20 cellular contexts compared by ENCODE assay signal in the genomic region with DNA sequence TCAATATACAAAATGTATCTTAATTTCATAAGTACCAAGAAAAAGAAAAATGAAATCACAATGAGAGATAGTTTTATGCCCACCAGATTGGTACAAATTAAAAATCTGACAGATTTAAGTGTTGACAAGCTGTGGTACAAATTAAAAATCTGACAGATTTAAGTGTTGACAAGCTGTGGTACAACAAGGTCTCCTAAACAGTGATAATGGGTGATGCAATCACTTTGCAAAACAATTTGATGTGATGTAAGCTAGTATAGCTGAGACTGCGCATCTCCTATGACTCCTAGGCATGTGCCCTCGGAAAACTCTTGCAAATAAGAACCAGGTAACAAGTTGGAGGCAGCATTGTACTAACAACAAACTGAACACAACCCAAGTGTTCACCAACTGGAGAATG.
DNase-seq lines count a peak whose midpoint lies in the region; ATAC-seq, FAIRE-seq and TF ChIP-seq lines count a peak whose summit lies in the region.
"Had no signal": no experiment of that assay in that cellular context is flagged by ENCODE, and none has a peak within 500 bp of the region (broad histone marks: within the 10 kb centered on the region; RNA-seq: fewer than 3 reads in every experiment).

No MANE protein-coding gene starts in this region.

- H4K20me1 ChIP-seq in keratinocyte (ENCODE audit: control insufficient read depth, extremely low read depth, insufficient read depth, low read length), result no peaks in the 10 kb centered on the region

- no peak overlapping the region for H3K4me2 ChIP-seq in keratinocyte (ENCODE audit: control insufficient read depth, extremely low read depth, insufficient read depth, low read depth, low read length)

- no peak overlapping the region for H3K27ac ChIP-seq in HEK293 (ENCODE audit: extremely low read depth, low read depth, low read length)
- no peak overlapping the region for H3K27ac ChIP-seq in keratinocyte (ENCODE audit: control insufficient read depth, insufficient read depth, low read length)

- no peaks in the 10 kb centered on the region for H3K79me2 ChIP-seq in keratinocyte (ENCODE audit: control insufficient read depth, insufficient read depth, low read length)

- H3K36me3 ChIP-seq in HEK293 (ENCODE audit: control insufficient read depth in 2 of 2, insufficient read depth in 1 of 2, low read length in 2 of 2) (no peaks in the 10 kb centered on the region), adipocyte (ENCODE audit: control insufficient read depth, insufficient read depth, low read length, severe bottlenecking) (no peaks in the 10 kb centered on the region), keratinocyte (ENCODE audit: control insufficient read depth in 2 of 2, extremely low read depth in 1 of 2, insufficient read depth in 2 of 2, low read length in 2 of 2) (no peaks in the 10 kb centered on the region), mucosa of descending colon (ENCODE audit: low read depth) (no peaks in the 10 kb centered on the region)
- H3K36me3 ChIP-seq: BE2C, HAP-1 had no signal

- POLR2A ChIA-PET in HEK293 (lab: Yijun Ruan, JAX), result no interaction called here

- dilution Hi-C loops in keratinocyte (cut with MboI; ENCODE audit: extremely low pct_ligation_motif_present, low sequenced_read_pairs), result no loop called here

- no peaks in the 10 kb centered on the region for H3K36me3 Mint-ChIP-seq in CD14-positive monocyte

- H3K27me3 ChIP-seq in adipocyte (replicated peaks; ENCODE audit: control insufficient read depth, insufficient read depth, low read length) (peaks cover 3% of the 10 kb centered on the region), keratinocyte (ENCODE audit: control insufficient read depth, extremely low read depth, insufficient read depth, low read length) (no peaks in the 10 kb centered on the region)
- H3K27me3 ChIP-seq: BE2C had no signal

- no peak for DNase-seq in D721Med (ENCODE audit: insufficient read length, low spot score)
- no peak for DNase-seq in adipocyte (ENCODE audit: low read depth)
- no peak for DNase-seq in keratinocyte (ENCODE audit: low read depth, low spot score)
- DNase-seq in CD14-positive monocyte (ENCODE audit: low spot score), result no peak
- DNase-seq in mucosa of descending colon, result no peak
- DNase-seq: ACHN; BE2C; C1 segment of cervical spinal cord; Caco-2; CD4-positive, alpha-beta T cell; DMS153; DMS79; GDM1; HFFc6; Karpas-422; KBM-7 had no signal

- H3K9ac ChIP-seq in adipocyte (ENCODE audit: low read length) (no peak overlapping the region), keratinocyte (ENCODE audit: control insufficient read depth, extremely low read depth, insufficient read depth, low read length) (no peak overlapping the region)

- H3K4me1 ChIP-seq in HEK293 (ENCODE audit: control insufficient read depth, insufficient read depth, low read length) (no peaks in the 10 kb centered on the region), adipocyte (ENCODE audit: control insufficient read depth, insufficient read depth, low read length) (no peaks in the 10 kb centered on the region), keratinocyte (ENCODE audit: control insufficient read depth, extremely low read depth, insufficient read depth, low read length) (peaks cover 1% of the 10 kb centered on the region), mucosa of descending colon (ENCODE audit: low read depth) (no peaks in the 10 kb centered on the region)
- H3K4me1 ChIP-seq: BE2C, HAP-1 had no signal

- FAIRE-seq in D721Med (lab: Jason Lieb, UNC), result peak; percentile 69
- peak; percentile 26 for FAIRE-seq in keratinocyte (lab: Jason Lieb, UNC)
- FAIRE-seq: H1 had no signal

- no peaks in the 10 kb centered on the region for H3K9me3 ChIP-seq in HEK293 (ENCODE audit: control insufficient read depth, insufficient read depth, low read depth, low read length)
- peaks cover 40% of the 10 kb centered on the region for H3K9me3 ChIP-seq in adipocyte (ENCODE audit: control insufficient read depth, low read length)
- H3K9me3 ChIP-seq in keratinocyte (ENCODE audit: control insufficient read depth, low read depth, low read length), result no peaks in the 10 kb centered on the region
- H3K9me3 ChIP-seq in mucosa of descending colon, result no peaks in the 10 kb centered on the region
- H3K9me3 ChIP-seq: BE2C, Caco-2, HAP-1 had no signal

- no peaks in the 10 kb centered on the region for H3K9me1 ChIP-seq in keratinocyte (ENCODE audit: control insufficient read depth, extremely low read depth, insufficient read depth, low read length)

- peaks cover 0 to 3% (median 2%) of the 10 kb centered on the region in 3 donors for H3K27me3 Mint-ChIP-seq in CD14-positive monocyte (ENCODE audit: low read depth in 3 of 3)
- H3K27me3 Mint-ChIP-seq: CD4-positive, alpha-beta T cell had no signal

- CTCF ChIA-PET in HEK293 (lab: Yijun Ruan, JAX), result interaction anchor here (1.2 to 2.0 kb wide), 2 partner anchors 10 to 20 kb away, joined by 3 to 15 read pairs; no protein-coding TSS in a partner anchor

- intact Hi-C loops in CD14-positive monocyte (cut with micrococcal nuclease), result loop anchor here in 1 of 2 donors (10.0 kb wide), 1 partner anchor 102 kb away; a partner anchor contains a TSS
- intact Hi-C loops in mucosa of descending colon (cut with DNase I, micrococcal nuclease), result no loop called here

- peaks cover 8% of the 10 kb centered on the region for H3K4me1 Mint-ChIP-seq in CD14-positive monocyte

- ATAC-seq in HG02973 (IDR thresholded peaks at IDR 0.05; ENCODE audit: unreplicated experiment) (no peak), mucosa of descending colon (no peak)

- H3K4me3 Mint-ChIP-seq in CD14-positive monocyte, result no peak overlapping the region
- H3K4me3 Mint-ChIP-seq: CD4-positive, alpha-beta T cell; HFFc6 had no signal

- no peak overlapping the region for H2AFZ ChIP-seq in keratinocyte (ENCODE audit: control insufficient read depth, low read length)

- H3K4me3 ChIP-seq in HEK293 (ENCODE audit: low read depth, low read length), result no peak overlapping the region
- peak overlapping the region; percentile 23 for H3K4me3 ChIP-seq in adipocyte (ENCODE audit: low read length)
- no peak overlapping the region for H3K4me3 ChIP-seq in keratinocyte (ENCODE audit: control insufficient read depth in 2 of 3, extremely low read depth in 1 of 3, insufficient read depth in 2 of 3, low read depth in 1 of 3, low read length in 3 of 3)
- H3K4me3 ChIP-seq in mucosa of descending colon, result no peak overlapping the region
- H3K4me3 ChIP-seq: HAP-1 had no signal

- no peak overlapping the region for H3K27ac Mint-ChIP-seq in CD14-positive monocyte
- H3K27ac Mint-ChIP-seq: CD4-positive, alpha-beta T cell; HFFc6 had no signal

- H3K9me3 Mint-ChIP-seq in CD14-positive monocyte, result peaks cover 0 to 10% (median 2%) of the 10 kb centered on the region in 7 donors

- TF ChIP-seq CTCF in D721Med (IDR thresholded peaks at IDR 0.05; ENCODE audit: insufficient read depth, missing control alignments) (no peak), HEK293 (tag by site-specific recombination; IDR thresholded peaks at IDR 0.05) (no peak), keratinocyte (optimal IDR thresholded peaks at IDR 0.05 in 1 of 3, IDR thresholded peaks at IDR 0.05 in 1 of 3, conservative IDR thresholded peaks at IDR 0.05 in 1 of 3; ENCODE audit: extremely low read depth in 1 of 3, insufficient read depth in 2 of 3, low read length in 3 of 3) (no peak), CD14-positive monocyte (IDR thresholded peaks at IDR 0.05) (no peak), mucosa of descending colon (IDR thresholded peaks at IDR 0.05) (no peak)

TF ChIP-seq in HEK293, 187 proteins besides CTCF, POLR2A, EP300 and RAD21:
- TF ChIP-seq MEIS1 (CRISPR knock-in tag; IDR thresholded peaks at IDR 0.05; ENCODE audit: borderline replicate concordance), result no peak
- TF ChIP-seq, protein P1, sequence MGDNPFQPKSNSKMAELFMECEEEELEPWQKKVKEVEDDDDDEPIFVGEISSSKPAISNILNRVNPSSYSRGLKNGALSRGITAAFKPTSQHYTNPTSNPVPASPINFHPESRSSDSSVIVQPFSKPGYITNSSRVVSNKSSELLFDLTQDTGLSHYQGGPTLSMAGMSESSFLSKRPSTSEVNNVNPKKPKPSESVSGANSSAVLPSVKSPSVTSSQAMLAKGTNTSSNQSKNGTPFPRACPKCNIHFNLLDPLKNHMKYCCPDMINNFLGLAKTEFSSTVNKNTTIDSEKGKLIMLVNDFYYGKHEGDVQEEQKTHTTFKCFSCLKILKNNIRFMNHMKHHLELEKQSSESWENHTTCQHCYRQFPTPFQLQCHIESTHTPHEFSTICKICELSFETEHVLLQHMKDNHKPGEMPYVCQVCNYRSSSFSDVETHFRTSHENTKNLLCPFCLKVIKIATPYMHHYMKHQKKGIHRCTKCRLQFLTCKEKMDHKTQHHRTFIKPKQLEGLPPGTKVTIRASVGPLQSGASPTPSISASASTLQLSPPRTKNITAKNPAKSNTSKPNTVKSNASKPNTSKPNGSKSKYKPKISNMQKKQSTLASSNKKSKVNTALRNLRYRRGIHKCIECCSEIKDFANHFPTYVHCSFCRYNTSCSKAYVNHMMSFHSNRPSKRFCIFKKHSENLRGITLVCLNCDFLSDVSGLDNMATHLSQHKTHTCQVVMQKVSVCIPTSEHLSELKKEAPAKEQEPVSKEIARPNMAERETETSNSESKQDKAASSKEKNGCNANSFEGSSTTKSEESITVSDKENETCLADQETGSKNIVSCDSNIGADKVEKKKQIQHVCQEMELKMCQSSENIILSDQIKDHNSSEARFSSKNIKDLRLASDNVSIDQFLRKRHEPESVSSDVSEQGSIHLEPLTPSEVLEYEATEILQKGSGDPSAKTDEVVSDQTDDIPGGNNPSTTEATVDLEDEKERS (tag by site-specific recombination; IDR thresholded peaks at IDR 0.05), result 0 out of 2 replicates have a peak, but pooled peaks have one; percentile 23
- peak; percentile 61 for TF ChIP-seq SETDB1 (IDR thresholded peaks at IDR 0.05; ENCODE audit: insufficient read length, low read length)
- TF ChIP-seq TRIM28 (IDR thresholded peaks at IDR 0.05; ENCODE audit: borderline replicate concordance, low read length), result peak; percentile 64; the same call in 1 of the 2 replicates
TF ChIP-seq in HEK293: peak in this region for 3.
